24 cellular contexts compared by ENCODE assay signal in genomic region chr20:568097-568864, GRCh38. TPM values are rescaled to one million over a fixed set of nuclear protein-coding genes. Genes with fewer than 3 reads are reported as not detected.
DNase-seq lines count a peak whose midpoint lies in the region; ATAC-seq, FAIRE-seq and TF ChIP-seq lines count a peak whose summit lies in the region.
"Had no signal": no experiment of that assay in that cellular context is flagged by ENCODE, and none has a peak within 500 bp of the region (broad histone marks: within the 10 kb centered on the region; RNA-seq: fewer than 3 reads in every experiment).

No MANE protein-coding gene starts in this region.

- DNase-seq in stimulated activated naive CD8-positive, alpha-beta T cell treated with anti-CD3 and anti-CD28 coated beads, Interleukin-15, amount 100 ng/mL, for 72 hours, result no peak
- DNase-seq in stimulated activated naive CD8-positive, alpha-beta T cell treated with anti-CD3 and anti-CD28 coated beads, Interleukin-15, Interleukin-2, amounts not matched to agents 100 U/mL and 50 U/mL, for 24 hours, result no peak
- no peak for DNase-seq in foreskin keratinocyte
- DNase-seq in HepG2 (ENCODE audit: low spot score), result no peak
- no peak for DNase-seq in NCI-H146 treated with DMSO at 0.1 percent for 48 hours (lab: John Stamatoyannopoulos, UW; ENCODE audit: unreplicated experiment)
- DNase-seq in epidermal melanocyte (ENCODE audit: insufficient read length, low spot score), result no peak
- no peak for DNase-seq in NCI-H1417 treated with DMSO at 0.1 percent for 48 hours (lab: John Stamatoyannopoulos, UW)
- DNase-seq in germinal center (ENCODE audit: low spot score), result no peak
- DNase-seq: ACHN; activated CD4-positive, alpha-beta T cell treated with anti-CD3 and anti-CD28 coated beads, Interleukin-2, amount 50 U/mL, for 4 hours; activated naive CD4-positive, alpha-beta T cell treated with anti-CD3 and anti-CD28 coated beads for 36 hours; activated T-cell treated with anti-CD3 and anti-CD28 coated beads for 4 hours; aorta; CD4-positive, CD25-positive, alpha-beta regulatory T cell; DMS79 treated with DMSO at 0.1 percent for 48 hours; effector CD8-positive, alpha-beta T cell; head of caudate nucleus; naive B cell; NCI-H2029 treated with DMSO at 0.1 percent for 48 hours; pancreas; SHP77 had no signal

- no peaks in the 10 kb centered on the region for H3K79me2 ChIP-seq in HepG2 (ENCODE audit: insufficient read depth, low read length)

- H3K9me3 Mint-ChIP-seq in stimulated activated naive CD8-positive, alpha-beta T cell treated with anti-CD3 and anti-CD28 coated beads, Interleukin-15, amount 100 ng/mL, for 72 hours, result no peaks in the 10 kb centered on the region
- H3K9me3 Mint-ChIP-seq: activated naive CD4-positive, alpha-beta T cell treated with anti-CD3 and anti-CD28 coated beads for 36 hours; CD4-positive, CD25-positive, alpha-beta regulatory T cell; IgD-negative memory B cell; naive B cell had no signal

- H3K9me3 ChIP-seq in HepG2 (ENCODE audit: low read length), result no peaks in the 10 kb centered on the region
- H3K9me3 ChIP-seq: pancreas, vagina had no signal

- H3K36me3 ChIP-seq in HepG2 (replicated peaks in 1 of 2; ENCODE audit: control insufficient read depth in 1 of 2, insufficient read depth in 2 of 2, low read length in 2 of 2), result no peaks in the 10 kb centered on the region
- H3K36me3 ChIP-seq: pancreas, vagina had no signal

- no peaks in the 10 kb centered on the region for H4K20me1 ChIP-seq in HepG2 (ENCODE audit: insufficient read depth, low read length)

- no peak for TF ChIP-seq RAD21 in HepG2 (CRISPR knock-in tag; IDR thresholded peaks at IDR 0.05)

- no peak for TF ChIP-seq POLR2A in HepG2 (IDR thresholded peaks at IDR 0.05; ENCODE audit: insufficient read depth in 1 of 2, low read depth in 2 of 2, low read length in 2 of 2)

- ATAC-seq in stimulated activated naive CD8-positive, alpha-beta T cell treated with anti-CD3 and anti-CD28 coated beads, Interleukin-15, amount 100 ng/mL, for 72 hours, result peak; percentile 45
- no peak for ATAC-seq in stimulated activated naive CD8-positive, alpha-beta T cell treated with anti-CD3 and anti-CD28 coated beads, Interleukin-15, Interleukin-2, amounts not matched to agents 100 U/mL and 50 U/mL, for 24 hours
- ATAC-seq in foreskin keratinocyte, result peak; percentile 37
- no peak for ATAC-seq in HepG2
- ATAC-seq: pancreas had no signal

- H3K27ac Mint-ChIP-seq in stimulated activated naive CD8-positive, alpha-beta T cell treated with anti-CD3 and anti-CD28 coated beads, Interleukin-15, amount 100 ng/mL, for 72 hours, result no peak overlapping the region
- H3K27ac Mint-ChIP-seq: activated naive CD4-positive, alpha-beta T cell treated with anti-CD3 and anti-CD28 coated beads for 36 hours; CD4-positive, CD25-positive, alpha-beta regulatory T cell; IgD-negative memory B cell; naive B cell had no signal

- TF ChIP-seq EP300 in HepG2 (IDR thresholded peaks at IDR 0.05; ENCODE audit: low read depth in 2 of 2, low read length in 2 of 2) (no peak), HepG2 (CRISPR knock-in tag; IDR thresholded peaks at IDR 0.05; ENCODE audit: borderline replicate concordance) (no peak)

- no peak for FAIRE-seq in HepG2 (lab: Jason Lieb, UNC)
- FAIRE-seq: pancreas had no signal

- H3K27me3 Mint-ChIP-seq in stimulated activated naive CD8-positive, alpha-beta T cell treated with anti-CD3 and anti-CD28 coated beads, Interleukin-15, amount 100 ng/mL, for 72 hours, result peaks cover 47% of the 10 kb centered on the region

- H3K27me3 ChIP-seq in foreskin keratinocyte (peaks cover 70% of the 10 kb centered on the region), HepG2 (ENCODE audit: control insufficient read depth in 1 of 2, insufficient read depth in 2 of 2, low read length in 2 of 2) (peaks cover 12 to 65% of the 10 kb centered on the region in 2 experiments)
- H3K27me3 ChIP-seq: vagina had no signal

- peaks cover 17% of the 10 kb centered on the region for H3K4me1 Mint-ChIP-seq in stimulated activated naive CD8-positive, alpha-beta T cell treated with anti-CD3 and anti-CD28 coated beads, Interleukin-15, amount 100 ng/mL, for 72 hours
- H3K4me1 Mint-ChIP-seq: CD4-positive, CD25-positive, alpha-beta regulatory T cell had no signal

- intact Hi-C loops in HepG2 (cut with micrococcal nuclease; ENCODE audit: unreplicated experiment), result no loop called here

- H3K4me1 ChIP-seq in foreskin keratinocyte (no peaks in the 10 kb centered on the region), HepG2 (ENCODE audit: insufficient read depth, low read length) (no peaks in the 10 kb centered on the region)
- H3K4me1 ChIP-seq: pancreas had no signal

- no peak overlapping the region for H3K4me3 ChIP-seq in HepG2 (replicated peaks in 1 of 3; ENCODE audit: insufficient read depth in 1 of 3, low read depth in 2 of 3, low read length in 3 of 3)
- H3K4me3 ChIP-seq: pancreas, vagina had no signal

- CTCF ChIA-PET in HepG2 (lab: Yijun Ruan, JAX; ENCODE audit: low intra/inter-chr PET ratio, low total read pairs), result no interaction called here

- H3K9ac ChIP-seq in HepG2 (ENCODE audit: insufficient read depth, low read depth, low read length), result no peak overlapping the region

- no TSS peak for BruUV-seq in HepG2 (replicated peaks; lab: Mats Ljungman, UMichigan)

- POLR2A ChIA-PET in HepG2 (lab: Yijun Ruan, JAX), result no interaction called here

- WGBS in HepG2 (ENCODE audit: low lambda C conversion rate), result 30% methylated on average over 26 of the region's 26 CpGs

- H3K27ac ChIP-seq in foreskin keratinocyte (no peak overlapping the region), HepG2 (ENCODE audit: extremely low read length, insufficient read depth, low read length) (no peak overlapping the region)
- H3K27ac ChIP-seq: pancreas, vagina had no signal

- H3K4me3 Mint-ChIP-seq in stimulated activated naive CD8-positive, alpha-beta T cell treated with anti-CD3 and anti-CD28 coated beads, Interleukin-15, amount 100 ng/mL, for 72 hours, result no peak overlapping the region
- H3K4me3 Mint-ChIP-seq: activated naive CD4-positive, alpha-beta T cell treated with anti-CD3 and anti-CD28 coated beads for 36 hours; CD4-positive, CD25-positive, alpha-beta regulatory T cell; IgD-negative memory B cell; naive B cell had no signal

- in situ Hi-C loops in HepG2 (cut with HindIII; ENCODE audit: extremely low pct_ligation_motif_present, low pct_unique_long_range_greater_than_20kb), result no loop called here

- TF ChIP-seq CTCF in foreskin keratinocyte (conservative IDR thresholded peaks at IDR 0.05), result no peak
- no peak for TF ChIP-seq CTCF in HepG2 (CRISPR knock-in tag; IDR thresholded peaks at IDR 0.05)

- H2AFZ ChIP-seq in HepG2 (ENCODE audit: low read length), result no peak overlapping the region

- H3K4me2 ChIP-seq in HepG2 (ENCODE audit: low read depth, low read length), result no peak overlapping the region

RNA-seq across cellular contexts. Expression of gene CSNK2A1, which starts 24.7 kb away (rescaled TPM):
- total RNA-seq in foreskin keratinocyte (121 and 125 TPM in 2 replicates), HepG2 (2016; rRNA removed; fragmentation: Illumina TruSeq; extraction: Trizol) (231 and 288 TPM in 2 replicates)
- polyA plus RNA-seq in foreskin keratinocyte (52.7 and 57.8 TPM in 2 replicates), HepG2 (2011; rRNA removed) (131 and 153 TPM in 2 replicates)
- total RNA-seq in HepG2 (2016; cell fraction: cytosol; rRNA removed; fragmentation: Illumina TruSeq; extraction: Trizol; ENCODE audit: low read depth), result 61.5 and 68.7 TPM in 2 replicates
- 223 and 276 TPM in 2 replicates for total RNA-seq in HepG2 (2016; cell fraction: insoluble cytoplasmic fraction; rRNA removed; fragmentation: Illumina TruSeq; extraction: Trizol)
- 134 and 154 TPM in 2 replicates for total RNA-seq in HepG2 (2016; cell fraction: membrane; rRNA removed; fragmentation: Illumina TruSeq; extraction: Trizol)
- 168 and 193 TPM in 2 replicates for total RNA-seq in HepG2 (2016; cell fraction: nucleus; rRNA removed; fragmentation: Illumina TruSeq; extraction: Trizol)
- polyA plus RNA-seq in HepG2 (2011; cell fraction: cytosol; rRNA removed), result 111 and 139 TPM in 2 replicates
- polyA plus RNA-seq in HepG2 (2011; cell fraction: nucleus; rRNA removed), result 88.9 and 104 TPM in 2 replicates
- 170 and 173 TPM in 2 replicates for polyA plus RNA-seq in HepG2 (2012)
- polyA plus RNA-seq in HepG2 (2016; cell fraction: cytosol; fragmentation: Illumina TruSeq; extraction: Trizol; ENCODE audit: low read depth), result 29.0 and 30.9 TPM in 2 replicates
- 222 and 255 TPM in 2 replicates for polyA plus RNA-seq in HepG2 (2016; cell fraction: insoluble cytoplasmic fraction; fragmentation: Illumina TruSeq; extraction: Trizol; ENCODE audit: low read depth)
- polyA plus RNA-seq in HepG2 (2016; cell fraction: membrane; fragmentation: Illumina TruSeq; extraction: Trizol; ENCODE audit: low read depth), result 56.7 and 58.4 TPM in 2 replicates
- 145 and 159 TPM in 2 replicates for polyA plus RNA-seq in HepG2 (2016; cell fraction: nucleus; fragmentation: Illumina TruSeq; extraction: Trizol; ENCODE audit: insufficient read depth, low read depth)
- polyA minus RNA-seq in HepG2 (2011; rRNA and poly(A)+ RNA removed; ENCODE audit: low replicate concordance), result 131 and 343 TPM in 2 replicates
- 168 and 178 TPM in 2 replicates for polyA minus RNA-seq in HepG2 (2011; cell fraction: cytosol; rRNA and poly(A)+ RNA removed)
- 284 and 317 TPM in 2 replicates for polyA minus RNA-seq in HepG2 (2011; cell fraction: nucleus; rRNA and poly(A)+ RNA removed)

RNA-seq across cellular contexts. Expression of gene TCF15, which starts 41.8 kb away (rescaled TPM):
- total RNA-seq in foreskin keratinocyte, result not detected in 2 replicates
- 0.07 TPM in 1 of 2 replicates, not detected in the other for polyA plus RNA-seq in foreskin keratinocyte
- not detected in 2 replicates for total RNA-seq in HepG2 (2016; rRNA removed; fragmentation: Illumina TruSeq; extraction: Trizol)
- not detected in 2 replicates for total RNA-seq in HepG2 (2016; cell fraction: cytosol; rRNA removed; fragmentation: Illumina TruSeq; extraction: Trizol; ENCODE audit: low read depth)
- total RNA-seq in HepG2 (2016; cell fraction: insoluble cytoplasmic fraction; rRNA removed; fragmentation: Illumina TruSeq; extraction: Trizol), result not detected in 2 replicates
- total RNA-seq in HepG2 (2016; cell fraction: membrane; rRNA removed; fragmentation: Illumina TruSeq; extraction: Trizol), result not detected in 2 replicates
- total RNA-seq in HepG2 (2016; cell fraction: nucleus; rRNA removed; fragmentation: Illumina TruSeq; extraction: Trizol), result not detected in 2 replicates
- not detected in 2 replicates for polyA plus RNA-seq in HepG2 (2011; rRNA removed)
- not detected in 2 replicates for polyA plus RNA-seq in HepG2 (2011; cell fraction: cytosol; rRNA removed)
- polyA plus RNA-seq in HepG2 (2011; cell fraction: nucleus; rRNA removed), result not detected in 2 replicates
- not detected in 2 replicates for polyA plus RNA-seq in HepG2 (2012)
- polyA plus RNA-seq in HepG2 (2016; cell fraction: cytosol; fragmentation: Illumina TruSeq; extraction: Trizol; ENCODE audit: low read depth), result not detected in 2 replicates
- polyA plus RNA-seq in HepG2 (2016; cell fraction: insoluble cytoplasmic fraction; fragmentation: Illumina TruSeq; extraction: Trizol; ENCODE audit: low read depth), result not detected in 2 replicates
- not detected in 2 replicates for polyA plus RNA-seq in HepG2 (2016; cell fraction: membrane; fragmentation: Illumina TruSeq; extraction: Trizol; ENCODE audit: low read depth)
- polyA plus RNA-seq in HepG2 (2016; cell fraction: nucleus; fragmentation: Illumina TruSeq; extraction: Trizol; ENCODE audit: insufficient read depth, low read depth), result not detected in 2 replicates
- polyA minus RNA-seq in HepG2 (2011; rRNA and poly(A)+ RNA removed; ENCODE audit: low replicate concordance), result not detected in 2 replicates
- polyA minus RNA-seq in HepG2 (2011; cell fraction: cytosol; rRNA and poly(A)+ RNA removed), result not detected in 2 replicates
- polyA minus RNA-seq in HepG2 (2011; cell fraction: nucleus; rRNA and poly(A)+ RNA removed), result not detected in 2 replicates
- total RNA-seq: activated naive CD4-positive, alpha-beta T cell treated with anti-CD3 and anti-CD28 coated beads for 36 hours; CD4-positive, CD25-positive, alpha-beta regulatory T cell; NCI-H460; vagina had no signal
- polyA plus RNA-seq: aorta; CD4-positive, CD25-positive, alpha-beta regulatory T cell; IgD-negative memory B cell had no signal

Comparison
In these comparisons a context has a peak if more than half of its experiments do, and no peak if none do; other contexts are left out.
1. ATAC-seq: peak in stimulated activated naive CD8-positive, alpha-beta T cell treated with anti-CD3 and anti-CD28 coated beads, Interleukin-15, amount 100 ng/mL, for 72 hours (single experiment) and foreskin keratinocyte (single experiment); none in stimulated activated naive CD8-positive, alpha-beta T cell treated with anti-CD3 and anti-CD28 coated beads, Interleukin-15, Interleukin-2, amounts not matched to agents 100 U/mL and 50 U/mL, for 24 hours (single experiment) and HepG2 (single experiment).